Comparison of ENCODE assay signal across 8 cellular contexts in the genomic region with DNA sequence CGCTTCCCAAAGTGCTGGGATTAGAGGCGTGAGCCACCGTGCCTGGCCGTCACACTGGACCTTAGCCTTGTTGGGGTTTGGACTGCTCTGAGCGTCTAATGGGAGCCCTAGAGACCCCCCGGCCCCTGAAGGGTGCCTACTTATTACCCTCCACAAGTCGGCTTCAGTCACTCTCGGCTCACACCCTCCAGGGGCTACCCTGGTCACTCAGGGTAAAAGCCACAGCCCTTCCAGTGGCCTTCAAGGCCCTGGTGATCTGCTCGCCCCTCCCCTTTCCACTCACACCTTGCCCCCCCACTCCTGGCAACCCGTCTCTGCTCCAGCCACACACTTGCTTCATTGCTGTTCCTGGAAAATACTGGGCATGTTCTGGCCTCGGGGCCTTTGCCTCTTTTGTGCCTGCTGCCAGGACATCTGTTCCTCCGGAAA. TPM values are rescaled to one million over a fixed set of nuclear protein-coding genes. Genes with fewer than 3 reads are reported as not detected.
DNase-seq lines count a peak whose midpoint lies in the region; ATAC-seq, FAIRE-seq and TF ChIP-seq lines count a peak whose summit lies in the region.

No MANE protein-coding gene starts in this region.

- no peaks in the 10 kb centered on the region for H3K9me3 ChIP-seq in CD4-positive, alpha-beta memory T cell (ENCODE audit: control insufficient read depth in 1 of 2, low read length in 2 of 2)
- no peaks in the 10 kb centered on the region for H3K9me3 ChIP-seq in K562 (replicated peaks; ENCODE audit: control insufficient read depth, insufficient read depth, low read depth, low read length)
- no peaks in the 10 kb centered on the region for H3K9me3 ChIP-seq in lung (ENCODE audit: control insufficient read depth in 2 of 2, insufficient read depth in 1 of 2, low read length in 1 of 2)

- 80% methylated on average over 11 of the region's 12 CpGs for WGBS in K562 (ENCODE audit: insufficient coverage, low coverage, missing lambda C conversion rate)
- 73 to 74% methylated on average over 12 of the region's 12 CpGs for WGBS in lung, 2 donors

- ATAC-seq in K562 (0 out of 3 replicates have a peak, but pooled peaks have one; percentile 37), lung (ENCODE audit: insufficient read depth, low FRiP score) (no peak)

- intact Hi-C loops in CD4-positive, alpha-beta memory T cell (cut with micrococcal nuclease) = loop anchor here (2.0 to 10.0 kb wide), 3 partner anchors 92 to 268 kb away; a partner anchor contains a TSS
- intact Hi-C loops in K562 (cut with micrococcal nuclease) = no loop called here

- BruUV-seq in K562 (replicated peaks; lab: Mats Ljungman, UMichigan) = no TSS peak

- H3K9ac ChIP-seq in K562 (ENCODE audit: insufficient read depth in 1 of 2, low read depth in 2 of 2, low read length in 2 of 2) = peak overlapping the region in 1 of 2 experiments; percentile 28; a peak in 1 of 4 replicates

- TF ChIP-seq RAD21 in K562 (CRISPR knock-in tag; conservative IDR thresholded peaks at IDR 0.05 in 1 of 2, IDR thresholded peaks at IDR 0.05 in 1 of 2) = no peak

- H3K4me3 ChIP-seq in CD4-positive, alpha-beta memory T cell (ENCODE audit: low read length in 2 of 2) = peak overlapping the region; percentile 53 to 62
- no peak overlapping the region for H3K4me3 ChIP-seq in K562
- H3K4me3 ChIP-seq in lung = no peak overlapping the region

- POLR2A ChIA-PET in CD4-positive, alpha-beta memory T cell (lab: Charles Lee; ENCODE audit: partially characterized antibody) = interaction anchor here (0.6 to 7.5 kb wide), 28 partner anchors 8 to 1929 kb away, joined by 3 to 305 read pairs (median 10); a partner anchor contains a TSS
- POLR2A ChIA-PET in K562 (lab: Yijun Ruan, JAX) = interaction anchor here (0.9 kb wide), 1 partner anchor 12 kb away, joined by 3 read pairs; no protein-coding TSS in a partner anchor

- peak overlapping the region; percentile 99 for H3K27ac ChIP-seq in CD4-positive, alpha-beta memory T cell (ENCODE audit: low read depth, low read length)
- H3K27ac ChIP-seq in K562 (ENCODE audit: extremely low read depth, low read depth, low read length) = no peak overlapping the region
- peak overlapping the region in 1 of 2 donors; percentile 3 for H3K27ac ChIP-seq in lung (ENCODE audit: low read depth in 1 of 2, low read length in 1 of 2)

- TF ChIP-seq CTCF in K562 (IDR thresholded peaks at IDR 0.05 in 2 of 3, conservative IDR thresholded peaks at IDR 0.05 in 1 of 3; ENCODE audit: insufficient read depth in 2 of 3, low read depth in 1 of 3, low read length in 3 of 3) (no peak), lung (IDR thresholded peaks at IDR 0.05; ENCODE audit: control extremely low read depth, extremely low read depth) (no peak)

- peaks cover 0 to 10% of the 10 kb centered on the region in 2 donors for H3K36me3 Mint-ChIP-seq in CD4-positive, alpha-beta memory T cell
- peaks cover 1% of the 10 kb centered on the region for H3K36me3 Mint-ChIP-seq in IgD-negative memory B cell

- no peaks in the 10 kb centered on the region for H3K79me2 ChIP-seq in K562 (ENCODE audit: control insufficient read depth, insufficient read depth, low read length)

- peak overlapping the region; percentile 90 to 99 (median 96) for H3K4me3 Mint-ChIP-seq in CD4-positive, alpha-beta memory T cell
- peak overlapping the region; percentile 87 to 97 (median 94) for H3K4me3 Mint-ChIP-seq in IgD-negative memory B cell

- peak overlapping the region; percentile 100 for H3K27ac Mint-ChIP-seq in CD4-positive, alpha-beta memory T cell
- H3K27ac Mint-ChIP-seq in IgD-negative memory B cell = peak overlapping the region; percentile 99 to 100 (median 100)

- H3K4me1 ChIP-seq in CD4-positive, alpha-beta memory T cell (ENCODE audit: insufficient read depth, low read length) = peaks cover 31% of the 10 kb centered on the region
- H3K4me1 ChIP-seq in K562 (replicated peaks in 1 of 2; ENCODE audit: control insufficient read depth in 2 of 2, insufficient read depth in 2 of 2, low read length in 2 of 2) (peaks cover 2 to 24% of the 10 kb centered on the region in 2 experiments; a peak in 3 of 5 replicates), lung (ENCODE audit: control insufficient read depth in 2 of 2, insufficient read depth in 2 of 2, low read length in 2 of 2) (peaks cover 0 to 7% of the 10 kb centered on the region in 2 donors)

- no peaks in the 10 kb centered on the region for H3K27me3 ChIP-seq in CD4-positive, alpha-beta memory T cell (ENCODE audit: insufficient read depth, low read length)
- H3K27me3 ChIP-seq in K562 (ENCODE audit: control insufficient read depth in 2 of 2, insufficient read depth in 2 of 2, low read length in 2 of 2) (no peaks in the 10 kb centered on the region), lung (ENCODE audit: control insufficient read depth, insufficient read depth) (no peaks in the 10 kb centered on the region)

- no peak overlapping the region for H2AFZ ChIP-seq in K562 (ENCODE audit: low read depth, low read length)

- no peaks in the 10 kb centered on the region for H3K36me3 ChIP-seq in CD4-positive, alpha-beta memory T cell (ENCODE audit: insufficient read depth, low read length)
- peaks cover 5% of the 10 kb centered on the region; the same call in 2 of the 3 replicates for H3K36me3 ChIP-seq in K562 (ENCODE audit: control insufficient read depth, insufficient read depth, low read length)
- H3K36me3 ChIP-seq in lung (ENCODE audit: control insufficient read depth in 2 of 2, insufficient read depth in 2 of 2, low read length in 2 of 2) = no peaks in the 10 kb centered on the region

- no peaks in the 10 kb centered on the region for H3K9me3 Mint-ChIP-seq in CD4-positive, alpha-beta memory T cell
- H3K9me3 Mint-ChIP-seq in IgD-negative memory B cell = no peaks in the 10 kb centered on the region

- peak in 1 of 5 donors; percentile 58 for DNase-seq in CD4-positive, alpha-beta memory T cell
- DNase-seq in K562 (ENCODE audit: extremely low read depth in 1 of 4, low spot score in 3 of 4) (peak in 2 of 4 experiments; percentile 27 to 31), lung (ENCODE audit: low spot score) (peak; percentile 33), Kasumi-1 (lab: John Stamatoyannopoulos, UW) (no peak), DMS114 treated with DMSO at 0.1 percent for 48 hours (lab: John Stamatoyannopoulos, UW; ENCODE audit: unreplicated experiment) (no peak), activated gamma-delta T cell (lab: John Stamatoyannopoulos, UW) (no peak)
- DNase-seq in activated CD4-positive, CD25-positive, alpha-beta regulatory T cell treated with anti-CD3 and anti-CD28 coated beads, Interleukin-2, amount 50 U/mL, for 72 hours = no peak

- H3K4me2 ChIP-seq in K562 (ENCODE audit: insufficient read depth, low read length) = no peak overlapping the region

- no peak for TF ChIP-seq EP300 in K562 (IDR thresholded peaks at IDR 0.05; ENCODE audit: low read length)

- no peaks in the 10 kb centered on the region for H4K20me1 ChIP-seq in K562 (replicated peaks; ENCODE audit: control insufficient read depth, insufficient read depth, low read length)

- peaks cover 9 to 43% (median 25%) of the 10 kb centered on the region in 4 donors for H3K4me1 Mint-ChIP-seq in CD4-positive, alpha-beta memory T cell
- peaks cover 15 to 20% (median 18%) of the 10 kb centered on the region in 3 donors for H3K4me1 Mint-ChIP-seq in IgD-negative memory B cell

- H3K9me1 ChIP-seq in K562 (ENCODE audit: control insufficient read depth, insufficient read depth, low read length) = no peaks in the 10 kb centered on the region

- no peak for FAIRE-seq in K562 (lab: Jason Lieb, UNC)

- CTCF ChIA-PET in CD4-positive, alpha-beta memory T cell (lab: Charles Lee; ENCODE audit: partially characterized antibody) = interaction anchor here (1.4 to 6.7 kb wide), 7 partner anchors 14 to 122 kb away, joined by 5 to 169 read pairs (median 52); a partner anchor contains a TSS
- CTCF ChIA-PET in K562 (lab: Yijun Ruan, JAX; ENCODE audit: low intra/inter-chr PET ratio) = no interaction called here

- H3K27me3 Mint-ChIP-seq in CD4-positive, alpha-beta memory T cell = no peaks in the 10 kb centered on the region
- H3K27me3 Mint-ChIP-seq in IgD-negative memory B cell = peaks cover 1% of the 10 kb centered on the region

- in situ Hi-C loops in K562 (cut with MboI) = loop anchor here (5.0 kb wide), 1 partner anchor 121 kb away; no protein-coding TSS in a partner anchor

- no peak for TF ChIP-seq POLR2A in K562 (conservative IDR thresholded peaks at IDR 0.05)

RNA-seq across cellular contexts. Expression of a gene that starts 3.6 kb away (rescaled TPM):
- total RNA-seq in CD4-positive, alpha-beta memory T cell = 10 to 100 TPM; 14.1 to 17.3 TPM
- polyA plus RNA-seq in CD4-positive, alpha-beta memory T cell = 1 to 10 TPM; 6.3 to 6.7 TPM
- polyA plus RNA-seq in IgD-negative memory B cell = 0.24 TPM
- total RNA-seq in K562 (2011; cell fraction: chromatin; rRNA removed; ENCODE audit: low replicate concordance) = 0.14 and 0.25 TPM in 2 replicates
- total RNA-seq in K562 (2011; cell fraction: nucleolus; rRNA removed) = 0.17 TPM in 1 of 2 replicates, not detected in the other
- 0.31 TPM in 1 of 2 replicates, not detected in the other for total RNA-seq in K562 (2011; cell fraction: nucleoplasm; rRNA removed)
- 0.09 and 0.12 TPM in 2 replicates for total RNA-seq in K562 (2014; rRNA removed)
- total RNA-seq in K562 (2014; rRNA removed; fragmentation: Illumina TruSeq; extraction: Trizol) = 0.22 and 0.26 TPM in 2 replicates
- total RNA-seq in K562 (2015; rRNA removed; fragmentation: Illumina TruSeq; extraction: Trizol) = 0.11 TPM in 2 replicates
- total RNA-seq in K562 (2021) = 0.22 TPM in 2 replicates
- polyA plus RNA-seq in K562 (2011; rRNA removed) = 0.20 and 0.28 TPM in 2 replicates
- polyA plus RNA-seq in K562 (2011; cell fraction: cytosol; rRNA removed) = 0.32 and 0.39 TPM in 2 replicates
- 0.07 and 0.29 TPM in 2 replicates for polyA plus RNA-seq in K562 (2011; cell fraction: nucleus; rRNA removed)
- polyA plus RNA-seq in K562 (2012) = 0.18 and 0.25 TPM in 2 replicates
- 0.19 and 0.32 TPM in 2 replicates for polyA plus RNA-seq in K562 (2014; fragmentation: Illumina TruSeq; extraction: Trizol)
- polyA plus RNA-seq in K562 (2014; fragmentation: Nextera tagmentation; extraction: Ambion mirVana) = under 1 TPM; 0.25 to 0.27 TPM
- 0.12 and 0.15 TPM in 2 replicates for polyA plus RNA-seq in K562 (2014; rRNA removed)
- 0.11 TPM in 1 of 2 replicates, not detected in the other for polyA minus RNA-seq in K562 (2011; rRNA and poly(A)+ RNA removed)
- not detected in 2 replicates for polyA minus RNA-seq in K562 (2011; cell fraction: cytosol; rRNA and poly(A)+ RNA removed)
- polyA minus RNA-seq in K562 (2011; cell fraction: nucleus; rRNA and poly(A)+ RNA removed) = not detected in 2 replicates
- total RNA-seq in lung = 1 to 10 TPM; 2.4 to 5.8 TPM
- polyA plus RNA-seq in lung = 1 to 10 TPM; 2.8 to 3.2 TPM

RNA-seq across cellular contexts. Expression of a gene that starts 39.5 kb away (rescaled TPM):
- 10 to 100 TPM; 11.3 to 12.8 TPM for total RNA-seq in CD4-positive, alpha-beta memory T cell
- 1 to 10 TPM; 3.3 to 3.5 TPM for polyA plus RNA-seq in CD4-positive, alpha-beta memory T cell
- 2.7 TPM for polyA plus RNA-seq in IgD-negative memory B cell
- 35.7 and 82.7 TPM in 2 replicates for total RNA-seq in K562 (2011; cell fraction: chromatin; rRNA removed; ENCODE audit: low replicate concordance)
- total RNA-seq in K562 (2011; cell fraction: nucleolus; rRNA removed) = 44.5 and 46.5 TPM in 2 replicates
- 44.1 and 47.5 TPM in 2 replicates for total RNA-seq in K562 (2011; cell fraction: nucleoplasm; rRNA removed)
- total RNA-seq in K562 (2014; rRNA removed) = 9.0 and 11.2 TPM in 2 replicates
- total RNA-seq in K562 (2014; rRNA removed; fragmentation: Illumina TruSeq; extraction: Trizol) = 4.7 and 7.4 TPM in 2 replicates
- 6.5 and 7.0 TPM in 2 replicates for total RNA-seq in K562 (2015; rRNA removed; fragmentation: Illumina TruSeq; extraction: Trizol)
- total RNA-seq in K562 (2021) = 17.0 and 18.6 TPM in 2 replicates
- polyA plus RNA-seq in K562 (2011; rRNA removed) = 7.2 and 11.4 TPM in 2 replicates
- 10.3 and 15.3 TPM in 2 replicates for polyA plus RNA-seq in K562 (2011; cell fraction: cytosol; rRNA removed)
- polyA plus RNA-seq in K562 (2011; cell fraction: nucleus; rRNA removed) = 28.6 and 45.5 TPM in 2 replicates
- 6.7 and 14.1 TPM in 2 replicates for polyA plus RNA-seq in K562 (2012)
- 10.1 and 11.4 TPM in 2 replicates for polyA plus RNA-seq in K562 (2014; fragmentation: Illumina TruSeq; extraction: Trizol)
- 1 to 10 TPM; 1.7 to 3.8 TPM for polyA plus RNA-seq in K562 (2014; fragmentation: Nextera tagmentation; extraction: Ambion mirVana)
- polyA plus RNA-seq in K562 (2014; rRNA removed) = 12.2 and 18.5 TPM in 2 replicates
- 13.6 and 16.5 TPM in 2 replicates for polyA minus RNA-seq in K562 (2011; rRNA and poly(A)+ RNA removed)
- polyA minus RNA-seq in K562 (2011; cell fraction: cytosol; rRNA and poly(A)+ RNA removed) = 7.0 and 11.8 TPM in 2 replicates
- polyA minus RNA-seq in K562 (2011; cell fraction: nucleus; rRNA and poly(A)+ RNA removed) = 8.1 and 13.1 TPM in 2 replicates
- total RNA-seq in lung = 10 to 100 TPM in 1 of 2 donors, 1 to 10 TPM in 1; 3.9 to 17.7 TPM
- 10 to 100 TPM in 1 of 2 donors, 1 to 10 TPM in 1; 5.6 to 10.5 TPM for polyA plus RNA-seq in lung

RNA-seq across cellular contexts. Expression of a gene that starts 46.7 kb away (rescaled TPM):
- total RNA-seq in CD4-positive, alpha-beta memory T cell = 10 to 100 TPM; 48.8 to 51.7 TPM
- polyA plus RNA-seq in CD4-positive, alpha-beta memory T cell = 100 to 1,000 TPM; 186 to 235 TPM
- polyA plus RNA-seq in IgD-negative memory B cell (109 TPM), K562 (2011; rRNA removed) (9.3 and 15.7 TPM in 2 replicates), K562 (2014; fragmentation: Illumina TruSeq; extraction: Trizol) (5.5 and 16.0 TPM in 2 replicates), K562 (2014; fragmentation: Nextera tagmentation; extraction: Ambion mirVana) (1 to 10 TPM; 2.9 to 3.7 TPM), K562 (2014; rRNA removed) (18.1 and 26.9 TPM in 2 replicates), lung (10 to 100 TPM; 15.2 to 32.5 TPM)
- 8.2 and 28.4 TPM in 2 replicates for total RNA-seq in K562 (2011; cell fraction: chromatin; rRNA removed; ENCODE audit: low replicate concordance)
- total RNA-seq in K562 (2011; cell fraction: nucleolus; rRNA removed) = 44.5 and 57.0 TPM in 2 replicates
- 25.6 and 29.5 TPM in 2 replicates for total RNA-seq in K562 (2011; cell fraction: nucleoplasm; rRNA removed)
- total RNA-seq in K562 (2014; rRNA removed) (9.8 and 13.2 TPM in 2 replicates), K562 (2014; rRNA removed; fragmentation: Illumina TruSeq; extraction: Trizol) (2.2 and 2.6 TPM in 2 replicates), K562 (2015; rRNA removed; fragmentation: Illumina TruSeq; extraction: Trizol) (9.3 and 9.4 TPM in 2 replicates), K562 (2021) (23.8 and 24.4 TPM in 2 replicates), lung (10 to 100 TPM; 17.1 to 33.7 TPM)
- 18.2 and 58.0 TPM in 2 replicates for polyA plus RNA-seq in K562 (2011; cell fraction: cytosol; rRNA removed)
- polyA plus RNA-seq in K562 (2011; cell fraction: nucleus; rRNA removed) = 9.6 and 14.9 TPM in 2 replicates
- 25.0 and 36.1 TPM in 2 replicates for polyA plus RNA-seq in K562 (2012)
- 5.4 and 7.7 TPM in 2 replicates for polyA minus RNA-seq in K562 (2011; rRNA and poly(A)+ RNA removed)
- polyA minus RNA-seq in K562 (2011; cell fraction: cytosol; rRNA and poly(A)+ RNA removed) = 29.4 and 32.0 TPM in 2 replicates
- polyA minus RNA-seq in K562 (2011; cell fraction: nucleus; rRNA and poly(A)+ RNA removed) = 7.9 and 9.3 TPM in 2 replicates

Comparison
In these comparisons a context has a peak if more than half of its experiments do, and no peak if none do; other contexts are left out.
1. H3K4me3 ChIP-seq: peak in CD4-positive, alpha-beta memory T cell (2 of 2); none in K562 (single experiment) and lung (single experiment).